ENCODE assay signal across 32 cellular contexts in the genomic region with DNA sequence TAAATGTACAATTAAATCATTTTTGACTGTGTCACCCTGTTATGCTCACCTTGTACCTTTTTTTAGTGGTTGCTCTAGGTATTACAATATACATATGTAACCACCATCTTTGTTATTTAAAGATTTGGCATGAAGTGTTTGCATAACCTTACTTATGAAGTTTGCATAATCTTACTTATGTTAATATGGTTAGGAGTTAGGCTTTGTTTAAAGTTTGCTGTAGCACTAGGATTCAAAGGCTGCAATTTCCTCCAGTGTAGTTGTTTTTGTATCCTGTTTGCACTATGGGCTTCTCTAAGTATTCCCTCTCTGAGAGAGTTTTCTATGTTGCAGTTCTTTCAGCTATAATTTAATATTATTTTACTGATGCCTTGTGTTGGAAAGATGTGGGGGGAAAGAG. TPM values are rescaled to one million over a fixed set of nuclear protein-coding genes. Genes with fewer than 3 reads are reported as not detected.
"Had no signal": no experiment of that assay in that cellular context is flagged by ENCODE, and none has a peak within 500 bp of the region (broad histone marks: within the 10 kb centered on the region; RNA-seq: fewer than 3 reads in every experiment).

No MANE protein-coding gene starts in this region.

- H3K36me3 Mint-ChIP-seq: activated CD4-positive, alpha-beta memory T cell treated with anti-CD3 and anti-CD28 coated beads for 36 hours; activated naive CD4-positive, alpha-beta T cell treated with anti-CD3 and anti-CD28 coated beads, Interleukin-2, amount 50 U/mL, for 72 hours; brain had no signal

- H3K4me1 Mint-ChIP-seq: activated B cell treated with CpG ODN at 0.5 μM for 24 hours; activated CD4-positive, alpha-beta T cell treated with anti-CD3 and anti-CD28 coated beads, Interleukin-2, amount 10 ng/mL, durations not matched to agents 24 days and 14 days; activated naive CD8-positive, alpha-beta T cell treated with anti-CD3 and anti-CD28 coated beads, Interleukin-2, amount 50 U/mL, for 24 hours; brain had no signal

- H3K4me3 ChIP-seq: ascending aorta, cardiac muscle cell, MG63, SK-N-MC had no signal

- H3K9me3 ChIP-seq: ascending aorta, MG63 had no signal

- H3K27ac Mint-ChIP-seq: activated B cell treated with CpG ODN at 0.5 μM for 24 hours; activated CD4-positive, alpha-beta memory T cell treated with anti-CD3 and anti-CD28 coated beads for 36 hours; activated CD4-positive, alpha-beta T cell treated with anti-CD3 and anti-CD28 coated beads, Interleukin-2, amount 10 ng/mL, durations not matched to agents 24 days and 14 days; activated naive CD4-positive, alpha-beta T cell treated with anti-CD3 and anti-CD28 coated beads, Interleukin-2, amount 50 U/mL, for 72 hours; activated naive CD8-positive, alpha-beta T cell treated with anti-CD3 and anti-CD28 coated beads, Interleukin-2, amount 50 U/mL, for 24 hours; brain had no signal

- H3K4me1 ChIP-seq: ascending aorta had no signal

- H3K36me3 ChIP-seq: ascending aorta, cardiac muscle cell, MG63 had no signal

- H3K27me3 Mint-ChIP-seq: activated naive CD8-positive, alpha-beta T cell treated with anti-CD3 and anti-CD28 coated beads, Interleukin-2, amount 50 U/mL, for 24 hours had no signal

- H3K4me3 Mint-ChIP-seq: activated B cell treated with CpG ODN at 0.5 μM for 24 hours; activated CD4-positive, alpha-beta memory T cell treated with anti-CD3 and anti-CD28 coated beads for 36 hours; activated CD4-positive, alpha-beta T cell treated with anti-CD3 and anti-CD28 coated beads, Interleukin-2, amount 10 ng/mL, durations not matched to agents 24 days and 14 days; activated naive CD8-positive, alpha-beta T cell treated with anti-CD3 and anti-CD28 coated beads, Interleukin-2, amount 50 U/mL, for 24 hours; activated T-cell treated with anti-CD3 and anti-CD28 coated beads, Interleukin-2, amount 50 U/mL, for 4 hours; brain had no signal

- H3K9me3 Mint-ChIP-seq: activated B cell treated with CpG ODN at 0.5 μM for 24 hours; activated CD4-positive, alpha-beta memory T cell treated with anti-CD3 and anti-CD28 coated beads for 36 hours; activated CD4-positive, alpha-beta T cell treated with anti-CD3 and anti-CD28 coated beads, Interleukin-2, amount 10 ng/mL, durations not matched to agents 24 days and 14 days; activated naive CD4-positive, alpha-beta T cell treated with anti-CD3 and anti-CD28 coated beads, Interleukin-2, amount 50 U/mL, for 72 hours; activated naive CD8-positive, alpha-beta T cell treated with anti-CD3 and anti-CD28 coated beads, Interleukin-2, amount 50 U/mL, for 24 hours; activated T-cell treated with anti-CD3 and anti-CD28 coated beads, Interleukin-2, amount 50 U/mL, for 4 hours had no signal

- DNase-seq: activated B cell treated with CpG ODN at 0.5 μM for 24 hours; activated CD4-positive, alpha-beta memory T cell treated with anti-CD3 and anti-CD28 coated beads for 36 hours; activated CD4-positive, alpha-beta T cell treated with anti-CD3 and anti-CD28 coated beads for 1 hour; activated CD4-positive, alpha-beta T cell treated with anti-CD3 and anti-CD28 coated beads, Interleukin-2, amount 10 ng/mL, durations not matched to agents 24 days and 14 days; activated CD8-positive, alpha-beta memory T cell treated with anti-CD3 and anti-CD28 coated beads for 24 hours; activated effector memory CD4-positive, alpha-beta T cell treated with anti-CD3 and anti-CD28 coated beads, Interleukin-2, amount 50 U/mL, for 16 hours; activated naive CD4-positive, alpha-beta T cell treated with Interleukin-2 at 50 U/mL for 16 hours; activated naive CD8-positive, alpha-beta T cell treated with anti-CD3 and anti-CD28 coated beads, Interleukin-2, amount 50 U/mL, for 24 hours; activated T-cell treated with anti-CD3 and anti-CD28 coated beads, Interleukin-2, amount 50 U/mL, for 4 hours; amniotic stem cell; MG63; MV-4-11; NCI-H1092 treated with DMSO at 0.1 percent for 48 hours; NCI-H1417 treated with DMSO at 0.1 percent for 48 hours; NCI-H1694; NCI-H2029; NCI-H2107; NCI-H345; NCI-H510A; NCI-H69; NK-92 treated with Interleukin-12 subunit alpha and Interleukin-12 subunit beta, amount 100 ng/mL, for 24 hours; OCI-M1; RPMI8226; T-helper 1 cell had no signal

- ATAC-seq: activated naive CD4-positive, alpha-beta T cell treated with anti-CD3 and anti-CD28 coated beads, Interleukin-2, amount 50 U/mL, for 72 hours; activated naive CD8-positive, alpha-beta T cell treated with anti-CD3 and anti-CD28 coated beads, Interleukin-2, amount 50 U/mL, for 24 hours; activated T-cell treated with anti-CD3 and anti-CD28 coated beads, Interleukin-2, amount 50 U/mL, for 4 hours; Panc1; Right ventricle myocardium inferior had no signal

- H3K27me3 ChIP-seq: ascending aorta, cardiac muscle cell, MG63 had no signal

- H3K27ac ChIP-seq: ascending aorta, cardiac muscle cell, SK-N-MC had no signal

RNA-seq across cellular contexts. Expression of gene CENPVL1, which starts 17.9 kb away (rescaled TPM):
- total RNA-seq: activated B cell treated with CpG ODN at 0.5 μM for 24 hours; activated CD4-positive, alpha-beta memory T cell treated with anti-CD3 and anti-CD28 coated beads for 36 hours; activated CD4-positive, alpha-beta T cell treated with anti-CD3 and anti-CD28 coated beads, Interleukin-2, amount 10 ng/mL, durations not matched to agents 24 days and 14 days; activated naive CD4-positive, alpha-beta T cell treated with anti-CD3 and anti-CD28 coated beads, Interleukin-2, amount 50 U/mL, for 72 hours; activated T-cell treated with anti-CD3 and anti-CD28 coated beads, Interleukin-2, amount 50 U/mL, for 4 hours; ascending aorta; Right ventricle myocardium inferior; T-helper 2 cell treated with Interferon-gamma antibody and Interleukin-4, amounts not matched to agents 100 ng/mL and 5 ng/mL, for 36 hours had no signal

RNA-seq across cellular contexts. Expression of gene CENPVL2, which starts 45.6 kb away (rescaled TPM):
- total RNA-seq: activated B cell treated with CpG ODN at 0.5 μM for 24 hours; activated CD4-positive, alpha-beta memory T cell treated with anti-CD3 and anti-CD28 coated beads for 36 hours; activated CD4-positive, alpha-beta T cell treated with anti-CD3 and anti-CD28 coated beads, Interleukin-2, amount 10 ng/mL, durations not matched to agents 24 days and 14 days; activated naive CD4-positive, alpha-beta T cell treated with anti-CD3 and anti-CD28 coated beads, Interleukin-2, amount 50 U/mL, for 72 hours; activated T-cell treated with anti-CD3 and anti-CD28 coated beads, Interleukin-2, amount 50 U/mL, for 4 hours; ascending aorta; Right ventricle myocardium inferior; T-helper 2 cell treated with Interferon-gamma antibody and Interleukin-4, amounts not matched to agents 100 ng/mL and 5 ng/mL, for 36 hours had no signal
